ENCODE assay signal across 2 cellular contexts in genomic region chr20:13524339-13524738, GRCh38.
TF ChIP-seq lines count a peak whose summit lies in the region.

No MANE protein-coding gene starts in this region.

TF ChIP-seq in A549, 52 proteins besides CTCF, POLR2A, EP300 and RAD21 (continued from another document):
- TF ChIP-seq HMGXB4 (CRISPR knock-in tag; IDR thresholded peaks at IDR 0.05; ENCODE audit: borderline replicate concordance) (no peak), MYC (IDR thresholded peaks at IDR 0.05; ENCODE audit: borderline replicate concordance, low read length) (no peak), MAFK (IDR thresholded peaks at IDR 0.05; ENCODE audit: partially characterized antibody) (no peak), FOSL2 (IDR thresholded peaks at IDR 0.05) (no peak), FOSL2 (CRISPR knock-in tag; IDR thresholded peaks at IDR 0.05) (no peak), CHD2 (IDR thresholded peaks at IDR 0.05; ENCODE audit: low read length, partially characterized antibody) (no peak), REST (IDR thresholded peaks at IDR 0.05) (no peak), HOXA7 (CRISPR knock-in tag; IDR thresholded peaks at IDR 0.05) (no peak), FOSB (CRISPR knock-in tag; IDR thresholded peaks at IDR 0.05) (no peak), EHF (CRISPR knock-in tag; IDR thresholded peaks at IDR 0.05) (no peak), TP53 (CRISPR knock-in tag; IDR thresholded peaks at IDR 0.05) (no peak), ZC3H11A (IDR thresholded peaks at IDR 0.05) (no peak), NR3C1 (IDR thresholded peaks at IDR 0.05) (no peak)

TF ChIP-seq in IMR-90, 13 proteins besides CTCF, POLR2A, EP300 and RAD21:
- no peak for TF ChIP-seq ELK1 (IDR thresholded peaks at IDR 0.05; ENCODE audit: borderline replicate concordance, low read depth, low read length)
- no peak for TF ChIP-seq CHD1 (IDR thresholded peaks at IDR 0.05; ENCODE audit: low read depth, low read length)
- no peak for TF ChIP-seq MAFK (IDR thresholded peaks at IDR 0.05; ENCODE audit: low read depth, low read length)
- no peak for TF ChIP-seq RFX5 (IDR thresholded peaks at IDR 0.05; ENCODE audit: low read depth, low read length)
- no peak for TF ChIP-seq MXI1 (IDR thresholded peaks at IDR 0.05; ENCODE audit: borderline replicate concordance, low read depth, low read length)
- no peak for TF ChIP-seq RCOR1 (IDR thresholded peaks at IDR 0.05; ENCODE audit: insufficient replicate concordance, low read length)
- TF ChIP-seq NFE2L2 (IDR thresholded peaks at IDR 0.05; ENCODE audit: low read depth, low read length): no peak
